ENCODE assay signal across 8 cellular contexts in the genomic region with DNA sequence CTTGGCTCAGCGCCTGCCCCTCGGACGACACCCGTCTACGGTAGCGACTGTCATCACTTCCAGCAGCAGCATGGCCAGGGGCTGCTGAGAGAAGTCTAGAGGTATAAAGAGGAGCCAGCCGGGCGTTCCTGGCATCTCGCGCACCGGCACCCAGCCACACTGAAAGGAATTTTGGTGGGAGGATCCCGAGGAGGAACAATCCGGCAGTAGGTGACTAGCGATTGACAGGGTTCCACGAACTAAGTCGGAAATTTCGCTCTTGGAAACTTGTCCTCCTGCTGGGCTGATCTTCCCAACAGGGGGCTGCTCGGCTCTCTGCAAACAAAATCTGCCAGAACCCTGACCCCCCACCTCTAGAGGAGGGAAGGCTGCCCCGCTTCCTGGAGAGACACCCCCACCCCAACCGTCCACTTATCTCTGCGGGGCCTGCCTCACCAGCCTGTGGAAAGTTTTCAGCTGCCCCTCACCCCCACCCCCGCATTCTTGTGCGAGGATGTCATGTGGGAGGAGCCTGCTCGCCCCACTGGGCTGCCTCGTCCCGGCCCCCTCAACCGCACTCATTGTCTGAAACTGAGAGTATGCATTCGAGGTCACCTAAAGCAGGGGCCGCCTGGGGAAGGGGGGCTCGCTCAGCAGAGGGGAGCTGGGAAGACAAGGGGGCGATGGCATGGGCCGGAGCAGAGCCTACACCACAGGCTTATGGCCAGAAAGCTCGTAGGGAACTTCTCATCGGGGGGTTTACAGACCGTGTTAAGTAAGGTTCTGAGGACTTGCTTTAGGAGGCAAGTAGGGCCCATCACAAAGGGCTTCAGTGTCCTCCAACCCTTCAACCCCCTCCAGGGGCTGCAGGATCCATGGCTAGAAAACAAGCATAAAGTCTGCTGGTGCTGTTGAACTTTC. TPM values are rescaled to one million over a fixed set of nuclear protein-coding genes. Genes with fewer than 3 reads are reported as not detected.
A peak's percentile ranks its signal among the peaks of the same experiment; 100 is the strongest.
DNase-seq lines count a peak whose midpoint lies in the region; FAIRE-seq and TF ChIP-seq lines count a peak whose summit lies in the region.

No MANE protein-coding gene starts in this region.

- FAIRE-seq in GM12892 (lab: Jason Lieb, UNC) = no peak

- TF ChIP-seq POLR2A in GM12892 (IDR thresholded peaks at IDR 0.05; ENCODE audit: low read depth, low read length) = no peak

- H2BK12ac ChIP-seq in mesenchymal stem cell (ENCODE audit: low read length in 2 of 2) = peak overlapping the region; percentile 84 to 98

- intact Hi-C loops in OCI-LY7 (cut with micrococcal nuclease; ENCODE audit: unreplicated experiment) = no loop called here

- H2AFZ ChIP-seq in mesenchymal stem cell (ENCODE audit: low read depth, low read length) = no peak overlapping the region
- H2AFZ ChIP-seq in OCI-LY7 (ENCODE audit: low read length) = no peak overlapping the region

- H2AK5ac ChIP-seq in mesenchymal stem cell (ENCODE audit: low read length, severe bottlenecking) = peak overlapping the region; percentile 95

- peak overlapping the region in 1 of 2 experiments; percentile 68 for H3K14ac ChIP-seq in mesenchymal stem cell (ENCODE audit: low read length in 2 of 2)

- H3K79me2 ChIP-seq in OCI-LY7 (ENCODE audit: insufficient read depth, low read depth, low read length) = no peaks in the 10 kb centered on the region

- H3K9me3 ChIP-seq in AG04450 (ENCODE audit: control insufficient read depth, insufficient read depth, low read length) (no peaks in the 10 kb centered on the region; the same call in 1 of the 2 replicates), duodenal mucosa (ENCODE audit: control insufficient read depth in 1 of 2, low read length in 2 of 2) (no peaks in the 10 kb centered on the region), mesenchymal stem cell (ENCODE audit: control insufficient read depth, low read length) (no peaks in the 10 kb centered on the region), OCI-LY7 (ENCODE audit: low read length) (no peaks in the 10 kb centered on the region)

- H3K27ac ChIP-seq in AG04450 (ENCODE audit: low read depth, low read length) (peak overlapping the region; percentile 97), duodenal mucosa (ENCODE audit: low read depth, low read length) (peak overlapping the region; percentile 80), mesenchymal stem cell (ENCODE audit: low read length, poor library complexity, severe bottlenecking) (peak overlapping the region; percentile 98), OCI-LY7 (ENCODE audit: low read depth, low read length, poor library complexity, severe bottlenecking) (no peak overlapping the region)

- H3K27me3 ChIP-seq in AG04450 (ENCODE audit: control insufficient read depth, insufficient read depth, low read length) (no peaks in the 10 kb centered on the region), duodenal mucosa (ENCODE audit: control insufficient read depth in 1 of 2, insufficient read depth in 2 of 2, low read length in 2 of 2) (no peaks in the 10 kb centered on the region), mesenchymal stem cell (ENCODE audit: control insufficient read depth in 1 of 2, insufficient read depth in 1 of 2, low read length in 2 of 2) (no peaks in the 10 kb centered on the region)

- peaks cover 47 to 51% of the 10 kb centered on the region in 2 donors for H3K4me1 ChIP-seq in duodenal mucosa (ENCODE audit: control insufficient read depth in 1 of 2, insufficient read depth in 2 of 2, low read length in 2 of 2)
- peaks cover 86% of the 10 kb centered on the region for H3K4me1 ChIP-seq in mesenchymal stem cell (ENCODE audit: control insufficient read depth, insufficient read depth, low read depth, low read length)
- no peaks in the 10 kb centered on the region for H3K4me1 ChIP-seq in OCI-LY7 (ENCODE audit: insufficient read depth, low read length, poor library complexity, severe bottlenecking)

- peak overlapping the region; percentile 94 to 97 for H3K18ac ChIP-seq in mesenchymal stem cell (ENCODE audit: low read depth in 1 of 2, low read length in 2 of 2)

- H3K4me2 ChIP-seq in mesenchymal stem cell (ENCODE audit: low read length, poor library complexity, severe bottlenecking) (peak overlapping the region; percentile 71), OCI-LY7 (ENCODE audit: low read length) (no peak overlapping the region)

- peak overlapping the region; percentile 97 for H4K8ac ChIP-seq in mesenchymal stem cell (ENCODE audit: low read length)

- H4K91ac ChIP-seq in mesenchymal stem cell (ENCODE audit: low read length) = peak overlapping the region; percentile 97

- H3K4ac ChIP-seq in mesenchymal stem cell (ENCODE audit: low read depth in 1 of 2, low read length in 2 of 2) = peak overlapping the region; percentile 91 to 96

- CTCF ChIA-PET in AG04450 (lab: Charles Lee) = interaction anchor here (1.0 to 2.3 kb wide), 4 partner anchors 42 to 98 kb away, joined by 4 to 10 read pairs (median 6); no protein-coding TSS in a partner anchor
- CTCF ChIA-PET in OCI-LY7 (lab: Charles Lee; ENCODE audit: unreplicated experiment) = no interaction called here

- H3K79me1 ChIP-seq in mesenchymal stem cell (replicated peaks; ENCODE audit: low read length, poor library complexity, severe bottlenecking) = no peaks in the 10 kb centered on the region

- H2BK5ac ChIP-seq in mesenchymal stem cell (ENCODE audit: low read depth, low read length, poor library complexity, severe bottlenecking) = peak overlapping the region; percentile 97

- peak overlapping the region; percentile 86 for H2BK15ac ChIP-seq in mesenchymal stem cell (ENCODE audit: low read depth, poor library complexity, severe bottlenecking)

- no TSS peak for BruUV-seq in OCI-LY7 (replicated peaks; lab: Mats Ljungman, UMichigan)

- H3K9me2 ChIP-seq in OCI-LY7 (ENCODE audit: insufficient read depth, low read length) = no peaks in the 10 kb centered on the region

- H3K36me3 ChIP-seq in duodenal mucosa (ENCODE audit: control insufficient read depth in 1 of 2, insufficient read depth in 2 of 2, low read length in 2 of 2) (peaks cover 17 to 51% of the 10 kb centered on the region in 2 donors), mesenchymal stem cell (ENCODE audit: control insufficient read depth in 1 of 2, insufficient read depth in 2 of 2, low read depth in 1 of 2, low read length in 2 of 2) (peaks cover 26 to 88% of the 10 kb centered on the region in 2 experiments), OCI-LY7 (ENCODE audit: insufficient read depth, low read length) (no peaks in the 10 kb centered on the region)

- POLR2A ChIA-PET in AG04450 (lab: Yijun Ruan, JAX) = interaction anchor here (0.6 to 2.2 kb wide), 11 partner anchors 10 to 432 kb away, joined by 3 to 22 read pairs (median 3); partner anchors contain the start of gene EPHA2
- POLR2A ChIA-PET in OCI-LY7 (lab: Charles Lee) = no interaction called here

- TF ChIP-seq CTCF in AG04450 (IDR thresholded peaks at IDR 0.05; ENCODE audit: low read depth, low read length) (no peak), OCI-LY7 (conservative IDR thresholded peaks at IDR 0.05; ENCODE audit: low read length) (no peak)

- WGBS in mesenchymal stem cell = under 1% methylated on average over 29 of the region's 35 CpGs

- H3K9ac ChIP-seq in duodenal mucosa (ENCODE audit: low read depth in 1 of 2, low read length in 2 of 2) (peak overlapping the region; percentile 54 to 67), mesenchymal stem cell (ENCODE audit: low read length) (peak overlapping the region; percentile 91)

- peak overlapping the region in 1 of 2 experiments; percentile 16 for H3K23ac ChIP-seq in mesenchymal stem cell (ENCODE audit: low read length in 2 of 2)

- peak overlapping the region; percentile 98 for H2BK120ac ChIP-seq in mesenchymal stem cell (ENCODE audit: low read depth, low read length)

- DNase-seq in AG04450 (ENCODE audit: low read depth, low spot score) (peak; percentile 80), NCI-H1105 (lab: John Stamatoyannopoulos, UW) (peak; percentile 10), mesenchymal stem cell (peak; percentile 94), GM12892 (ENCODE audit: insufficient read length) (no peak), NOMO-1 treated with DMSO at 0.1 percent for 48 hours (lab: John Stamatoyannopoulos, UW; ENCODE audit: unreplicated experiment) (no peak), NCI-H774 (lab: John Stamatoyannopoulos, UW) (no peak), OCI-LY7 (ENCODE audit: low spot score) (no peak)

- no peaks in the 10 kb centered on the region; the same call in 1 of the 2 replicates for H4K20me1 ChIP-seq in OCI-LY7 (ENCODE audit: insufficient read depth, low read length)

- H3K4me3 ChIP-seq in AG04450 (ENCODE audit: low read depth, low read length) (peak overlapping the region; percentile 55), duodenal mucosa (ENCODE audit: low read depth in 1 of 2, low read length in 2 of 2) (peak overlapping the region; percentile 28 to 52), mesenchymal stem cell (ENCODE audit: insufficient read depth in 1 of 2, low read depth in 1 of 2, low read length in 2 of 2) (peak overlapping the region in 1 of 2 experiments; percentile 79), OCI-LY7 (ENCODE audit: low read depth, low read length, poor library complexity, severe bottlenecking) (no peak overlapping the region)

RNA-seq across cellular contexts. Expression of gene EPHA2, which starts 9.6 kb away (rescaled TPM):
- polyA plus RNA-seq in AG04450 (2011; rRNA removed) = 19.1 and 26.0 TPM in 2 replicates
- polyA minus RNA-seq in AG04450 (2011; rRNA and poly(A)+ RNA removed) = 40.4 and 54.9 TPM in 2 replicates
- polyA plus RNA-seq in mesenchymal stem cell (2013, experiment 1 of 2) = 31.9 TPM
- polyA plus RNA-seq in mesenchymal stem cell (2013, experiment 2 of 2) = 31.0 TPM
- polyA plus RNA-seq in GM12892 (2012; ENCODE audit: missing spikeins) = not detected
- not detected in 2 replicates for total RNA-seq in OCI-LY7 (2014; rRNA removed; shearing (Covaris generic))
- total RNA-seq in OCI-LY7 (2022) = 0.15 TPM in 1 of 2 replicates, not detected in the other

Comparison
In these comparisons a context has a peak if more than half of its experiments do, and no peak if none do; other contexts are left out.
1. DNase-seq: peak in AG04450 (single experiment), NCI-H1105 (single experiment) and mesenchymal stem cell (single experiment); none in GM12892 (single experiment), NOMO-1 treated with DMSO at 0.1 percent for 48 hours (single experiment), NCI-H774 (single experiment) and OCI-LY7 (single experiment).